Comparison of ENCODE assay signal across 15 cellular contexts in genomic region chr10:79321951-79322350, GRCh38. TPM values are rescaled to one million over a fixed set of nuclear protein-coding genes. Genes with fewer than 3 reads are reported as not detected.
A peak's percentile ranks its signal among the peaks of the same experiment; 100 is the strongest.
DNase-seq lines count a peak whose midpoint lies in the region; ATAC-seq and TF ChIP-seq lines count a peak whose summit lies in the region.
"Had no signal": no experiment of that assay in that cellular context is flagged by ENCODE, and none has a peak within 500 bp of the region (broad histone marks: within the 10 kb centered on the region; RNA-seq: fewer than 3 reads in every experiment).

No MANE protein-coding gene starts in this region.

- H3K9me3 ChIP-seq in KOPT-K1 (ENCODE audit: insufficient read depth, low read length, poor library complexity, severe bottlenecking) (peaks cover 4% of the 10 kb centered on the region), spleen (no peaks in the 10 kb centered on the region)
- no peaks in the 10 kb centered on the region for H3K9me3 ChIP-seq in effector memory CD4-positive, alpha-beta T cell (ENCODE audit: control insufficient read depth, low read length)
- H3K9me3 ChIP-seq: uterus had no signal

- H3K4me1 Mint-ChIP-seq in activated T-cell treated with anti-CD3 and anti-CD28 coated beads, Interleukin-2, amount 50 U/mL, for 24 hours (ENCODE audit: low read depth): peaks cover 82% of the 10 kb centered on the region
- H3K4me1 Mint-ChIP-seq in activated T-cell treated with anti-CD3 and anti-CD28 coated beads, Interleukin-2, amount 50 U/mL, for 4 hours (ENCODE audit: low read depth): peaks cover 81% of the 10 kb centered on the region

- no peaks in the 10 kb centered on the region for H3K27me3 ChIP-seq in effector memory CD4-positive, alpha-beta T cell (replicated peaks; ENCODE audit: control insufficient read depth, insufficient read depth, low read length, poor library complexity, severe bottlenecking)
- no peaks in the 10 kb centered on the region for H3K27me3 ChIP-seq in spleen (replicated peaks in 1 of 7)
- H3K27me3 ChIP-seq: heart right ventricle, uterus had no signal

- peaks cover 48% of the 10 kb centered on the region for H3K4me1 ChIP-seq in effector memory CD4-positive, alpha-beta T cell (ENCODE audit: control insufficient read depth, insufficient read depth, low read length, poor library complexity, severe bottlenecking)
- peaks cover 14 to 74% (median 55%) of the 10 kb centered on the region in 6 donors for H3K4me1 ChIP-seq in spleen
- H3K4me1 ChIP-seq: uterus had no signal

- H3K27me3 Mint-ChIP-seq in activated T-cell treated with anti-CD3 and anti-CD28 coated beads, Interleukin-2, amount 50 U/mL, for 24 hours: no peaks in the 10 kb centered on the region
- H3K27me3 Mint-ChIP-seq in activated T-cell treated with anti-CD3 and anti-CD28 coated beads, Interleukin-2, amount 50 U/mL, for 4 hours (ENCODE audit: low read depth): no peaks in the 10 kb centered on the region
- H3K27me3 Mint-ChIP-seq: stimulated activated naive CD8-positive, alpha-beta T cell treated with anti-CD3 and anti-CD28 coated beads, Interleukin-15, amount 100 ng/mL, for 72 hours had no signal

- TF ChIP-seq POLR2A in spleen (IDR thresholded peaks at IDR 0.05): no peak

- no peaks in the 10 kb centered on the region for H3K36me3 ChIP-seq in KOPT-K1 (ENCODE audit: insufficient read depth, low read length)
- H3K36me3 ChIP-seq in effector memory CD4-positive, alpha-beta T cell (ENCODE audit: control insufficient read depth, insufficient read depth, low read length): no peaks in the 10 kb centered on the region
- no peaks in the 10 kb centered on the region for H3K36me3 ChIP-seq in spleen
- H3K36me3 ChIP-seq: heart right ventricle, uterus had no signal

- peak overlapping the region; percentile 76 for H3K27ac Mint-ChIP-seq in activated T-cell treated with anti-CD3 and anti-CD28 coated beads, Interleukin-2, amount 50 U/mL, for 24 hours

- H3K9me3 Mint-ChIP-seq in activated T-cell treated with anti-CD3 and anti-CD28 coated beads, Interleukin-2, amount 50 U/mL, for 24 hours: peaks cover 16% of the 10 kb centered on the region
- peaks cover 9% of the 10 kb centered on the region for H3K9me3 Mint-ChIP-seq in activated T-cell treated with anti-CD3 and anti-CD28 coated beads, Interleukin-2, amount 50 U/mL, for 4 hours

- intact Hi-C loops in spleen (cut with DNase I; ENCODE audit: low total_unique reads): no loop called here

- no peak for TF ChIP-seq CTCF in spleen (IDR thresholded peaks at IDR 0.05 in 8 of 11, conservative IDR thresholded peaks at IDR 0.05 in 3 of 11)

- peak overlapping the region; percentile 98 for H3K27ac ChIP-seq in KOPT-K1 (ENCODE audit: low read depth, low read length, poor library complexity, severe bottlenecking)
- peak overlapping the region; percentile 73 for H3K27ac ChIP-seq in effector memory CD4-positive, alpha-beta T cell (ENCODE audit: insufficient read depth, low read length, poor library complexity, severe bottlenecking)
- H3K27ac ChIP-seq in spleen: peak overlapping the region in 5 of 8 donors; percentile 20 to 77 (median 76)
- H3K27ac ChIP-seq: uterus had no signal

- H3K4me3 Mint-ChIP-seq in activated T-cell treated with anti-CD3 and anti-CD28 coated beads, Interleukin-2, amount 50 U/mL, for 24 hours: no peak overlapping the region
- H3K4me3 Mint-ChIP-seq in activated T-cell treated with anti-CD3 and anti-CD28 coated beads, Interleukin-2, amount 50 U/mL, for 4 hours: no peak overlapping the region
- H3K4me3 Mint-ChIP-seq: neural crest cell had no signal

- H3K36me3 Mint-ChIP-seq in activated T-cell treated with anti-CD3 and anti-CD28 coated beads, Interleukin-2, amount 50 U/mL, for 24 hours (ENCODE audit: low read depth): no peaks in the 10 kb centered on the region
- no peaks in the 10 kb centered on the region for H3K36me3 Mint-ChIP-seq in activated T-cell treated with anti-CD3 and anti-CD28 coated beads, Interleukin-2, amount 50 U/mL, for 4 hours (ENCODE audit: insufficient read depth)

- DNase-seq in activated T-cell treated with anti-CD3 and anti-CD28 coated beads, Interleukin-2, amount 50 U/mL, for 24 hours: no peak
- DNase-seq in activated T-cell treated with anti-CD3 and anti-CD28 coated beads, Interleukin-2, amount 50 U/mL, for 4 hours: no peak
- no peak for DNase-seq in effector memory CD4-positive, alpha-beta T cell
- DNase-seq in spleen: no peak
- no peak for DNase-seq in GOT3 (lab: John Stamatoyannopoulos, UW)
- DNase-seq in DMS 273 (lab: John Stamatoyannopoulos, UW; ENCODE audit: unreplicated experiment): no peak
- no peak for DNase-seq in hepatic stellate cell (ENCODE audit: low spot score)
- DNase-seq: heart right ventricle; islet precursor cell; NCI-H187 treated with DMSO at 0.1 percent for 48 hours; NCI-H526; stimulated activated naive CD8-positive, alpha-beta T cell treated with anti-CD3 and anti-CD28 coated beads, Interleukin-15, amount 100 ng/mL, for 72 hours; uterus had no signal

- no peak overlapping the region for H3K4me3 ChIP-seq in effector memory CD4-positive, alpha-beta T cell (ENCODE audit: insufficient read depth, low read depth, low read length, poor library complexity, severe bottlenecking)
- H3K4me3 ChIP-seq in spleen: no peak overlapping the region
- H3K4me3 ChIP-seq: heart right ventricle, uterus had no signal

- no peak for ATAC-seq in activated T-cell treated with anti-CD3 and anti-CD28 coated beads, Interleukin-2, amount 50 U/mL, for 4 hours
- ATAC-seq: heart right ventricle had no signal

RNA-seq across cellular contexts. Expression of gene PPIF, which starts 25.3 kb away (rescaled TPM):
- total RNA-seq in activated T-cell treated with anti-CD3 and anti-CD28 coated beads, Interleukin-2, amount 50 U/mL, for 4 hours: 100 to 1,000 TPM; 199 to 232 (median 203) TPM
- total RNA-seq in spleen: 10 to 100 TPM; 65.0 to 99.3 (median 73.2) TPM
- 10 to 100 TPM; 29.2 to 66.9 (median 33.5) TPM for polyA plus RNA-seq in spleen
